15 cellular contexts compared by ENCODE assay signal in genomic region chr2:164976301-164976700, GRCh38. TPM values are rescaled to one million over a fixed set of nuclear protein-coding genes. Genes with fewer than 3 reads are reported as not detected.
"Had no signal": no experiment of that assay in that cellular context is flagged by ENCODE, and none has a peak within 500 bp of the region (broad histone marks: within the 10 kb centered on the region; RNA-seq: fewer than 3 reads in every experiment).

No MANE protein-coding gene starts in this region.

- H3K4me3 Mint-ChIP-seq: activated CD4-positive, alpha-beta memory T cell treated with anti-CD3 and anti-CD28 coated beads for 36 hours; naive thymus-derived CD4-positive, alpha-beta T cell had no signal

- ATAC-seq: lower lobe of right lung, right lobe of liver had no signal

- H3K4me1 ChIP-seq: lower lobe of right lung, right lobe of liver, suprapubic skin had no signal

- H3K36me3 Mint-ChIP-seq: activated CD4-positive, alpha-beta memory T cell treated with anti-CD3 and anti-CD28 coated beads for 36 hours; naive thymus-derived CD4-positive, alpha-beta T cell had no signal

- H3K27ac ChIP-seq: ascending aorta, cardiac muscle cell, lower lobe of right lung, right lobe of liver, suprapubic skin had no signal

- DNase-seq: activated CD4-positive, alpha-beta memory T cell treated with anti-CD3 and anti-CD28 coated beads for 36 hours; activated naive CD4-positive, alpha-beta T cell; effector CD4-positive, alpha-beta T cell; hypothalamus; lower lobe of right lung; midbrain; naive thymus-derived CD4-positive, alpha-beta T cell; right lobe of liver; stimulated activated CD4-positive, alpha-beta T cell treated with anti-CD3 and anti-CD28 coated beads, Interleukin-12 subunit alpha, Interleukin-12 subunit beta, amount 100 ng/mL, for 4 hours; stimulated activated CD4-positive, alpha-beta T cell treated with anti-CD3 and anti-CD28 coated beads, Interleukin-2, amount 100 ng/mL, for 48 hours; stimulated activated naive CD4-positive, alpha-beta T cell treated with Interleukin-2 at 50 U/mL for 16 hours; T1000 had no signal

- H3K27ac Mint-ChIP-seq: activated CD4-positive, alpha-beta memory T cell treated with anti-CD3 and anti-CD28 coated beads for 36 hours; naive thymus-derived CD4-positive, alpha-beta T cell had no signal

- H3K9me3 Mint-ChIP-seq: activated CD4-positive, alpha-beta memory T cell treated with anti-CD3 and anti-CD28 coated beads for 36 hours; naive thymus-derived CD4-positive, alpha-beta T cell had no signal

- H3K27me3 Mint-ChIP-seq: activated CD4-positive, alpha-beta memory T cell treated with anti-CD3 and anti-CD28 coated beads for 36 hours had no signal

- H3K27me3 ChIP-seq: ascending aorta, cardiac muscle cell, right lobe of liver, suprapubic skin had no signal

- H3K4me3 ChIP-seq: ascending aorta, cardiac muscle cell, lower lobe of right lung, right lobe of liver, suprapubic skin had no signal

RNA-seq across cellular contexts. Expression of gene SLC38A11, which starts 21.0 kb away (rescaled TPM):
- total RNA-seq: activated CD4-positive, alpha-beta memory T cell treated with anti-CD3 and anti-CD28 coated beads for 36 hours; ascending aorta; cardiac muscle cell had no signal
- polyA plus RNA-seq: cardiac muscle cell; naive thymus-derived CD4-positive, alpha-beta T cell had no signal
